22 cellular contexts compared by ENCODE assay signal in genomic region chr10:71611709-71612422, GRCh38.
"Had no signal": no experiment of that assay in that cellular context is flagged by ENCODE, and none has a peak within 500 bp of the region (broad histone marks: within the 10 kb centered on the region; RNA-seq: fewer than 3 reads in every experiment).

No MANE protein-coding gene starts in this region.

- ATAC-seq: activated T-cell treated with anti-CD3 and anti-CD28 coated beads, Interleukin-2, amount 50 U/mL, for 72 hours had no signal

- H3K4me2 ChIP-seq: SK-N-SH had no signal

- H3K27me3 ChIP-seq: Peyer's patch, SJCRH30 had no signal

- H3K27ac ChIP-seq: RWPE1, SJCRH30, VCaP had no signal

- H3K4me3 ChIP-seq: Peyer's patch, SJCRH30 had no signal

- H3K36me3 ChIP-seq: Peyer's patch, SJCRH30 had no signal

- H3K9me3 ChIP-seq: Peyer's patch, SJCRH30, SK-N-SH had no signal

- H3K9ac ChIP-seq: SK-N-SH had no signal

- DNase-seq: activated CD4-positive, alpha-beta memory T cell treated with anti-CD3 and anti-CD28 coated beads for 36 hours; activated CD4-positive, alpha-beta T cell treated with anti-CD3 and anti-CD28 coated beads, Interleukin-2, amount 10 ng/mL, durations not matched to agents 7 days and 5 days; activated CD4-positive, CD25-positive, alpha-beta regulatory T cell; activated CD8-positive, alpha-beta memory T cell treated with anti-CD3 and anti-CD28 coated beads for 24 hours; activated gamma-delta T cell treated with Interleukin-2 at 50 U/mL for 16 hours; activated naive CD4-positive, alpha-beta T cell treated with anti-CD3 and anti-CD28 coated beads, Interleukin-2, amount 10 ng/mL, durations not matched to agents 7 days and 5 days; activated T-cell treated with anti-CD3 and anti-CD28 coated beads for 4 hours; activated T-cell treated with anti-CD3 and anti-CD28 coated beads, Interleukin-2, amount 50 U/mL, for 72 hours; amniotic stem cell; Kasumi-1; NCI-H1092; NCI-H1930; NCI-H510A treated with DMSO at 0.1 percent for 48 hours; NK-92 treated with Interleukin-12 subunit alpha and Interleukin-12 subunit beta, amount 100 ng/mL, for 24 hours; OCI-M1; Peyer's patch; Right ventricle myocardium superior; SK-N-SH; T-helper 1 cell had no signal
